Comparison of ENCODE assay signal across 32 cellular contexts in the genomic region with DNA sequence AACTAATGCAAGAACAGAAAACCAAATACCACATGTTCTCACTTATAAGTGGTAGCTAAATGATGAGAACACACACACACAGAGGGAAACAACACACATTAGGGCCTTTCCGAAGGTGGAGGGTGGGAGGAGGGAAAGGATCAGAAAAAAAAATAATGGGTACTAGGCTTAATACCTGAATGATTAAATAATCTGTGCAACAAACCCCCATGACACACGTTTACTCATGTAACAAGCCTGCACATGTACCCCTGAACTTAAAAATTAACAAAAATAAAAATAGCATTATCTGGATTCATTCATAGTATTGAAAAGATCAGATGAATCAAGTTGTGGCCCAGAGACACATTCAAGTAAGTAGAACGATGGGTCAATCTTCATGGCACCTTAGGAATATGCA.
"Had no signal": no experiment of that assay in that cellular context is flagged by ENCODE, and none has a peak within 500 bp of the region (broad histone marks: within the 10 kb centered on the region; RNA-seq: fewer than 3 reads in every experiment).

No MANE protein-coding gene starts in this region.

- H3K27ac Mint-ChIP-seq: activated B cell treated with CpG ODN at 0.5 μM for 24 hours; activated CD4-positive, alpha-beta memory T cell treated with anti-CD3 and anti-CD28 coated beads, Interleukin-2, amount 10 ng/mL, durations not matched to agents 7 days and 5 days; activated CD4-positive, alpha-beta T cell treated with anti-CD3 and anti-CD28 coated beads for 36 hours; activated CD4-positive, alpha-beta T cell treated with anti-CD3 and anti-CD28 coated beads, Interleukin-2, amount 10 ng/mL, durations not matched to agents 7 days and 5 days; activated naive CD4-positive, alpha-beta T cell treated with anti-CD3 and anti-CD28 coated beads, Interleukin-2, amount 10 ng/mL, durations not matched to agents 7 days and 5 days; activated naive CD4-positive, alpha-beta T cell treated with anti-CD3 and anti-CD28 coated beads, Interleukin-2, amount 50 U/mL, for 72 hours; activated naive CD8-positive, alpha-beta T cell treated with anti-CD3 and anti-CD28 coated beads, Interleukin-2, amount 10 ng/mL, durations not matched to agents 7 days and 5 days; activated T-cell treated with anti-CD3 and anti-CD28 coated beads, Interleukin-2, amount 50 U/mL, for 24 hours; activated T-cell treated with anti-CD3 and anti-CD28 coated beads, Interleukin-2, amount 50 U/mL, for 72 hours; brain; T-helper 2 cell treated with Interferon-gamma antibody and Interleukin-4, amounts not matched to agents 5 μg/mL and 100 μg/mL, for 36 hours had no signal

- H3K9me3 Mint-ChIP-seq: activated B cell treated with CpG ODN at 0.5 μM for 24 hours; activated CD4-positive, alpha-beta memory T cell treated with anti-CD3 and anti-CD28 coated beads, Interleukin-2, amount 10 ng/mL, durations not matched to agents 7 days and 5 days; activated CD4-positive, alpha-beta T cell treated with anti-CD3 and anti-CD28 coated beads, Interleukin-2, amount 10 ng/mL, durations not matched to agents 7 days and 5 days; activated naive CD4-positive, alpha-beta T cell treated with anti-CD3 and anti-CD28 coated beads, Interleukin-2, amount 10 ng/mL, durations not matched to agents 7 days and 5 days; activated naive CD4-positive, alpha-beta T cell treated with anti-CD3 and anti-CD28 coated beads, Interleukin-2, amount 50 U/mL, for 72 hours; activated naive CD8-positive, alpha-beta T cell treated with anti-CD3 and anti-CD28 coated beads, Interleukin-2, amount 10 ng/mL, durations not matched to agents 7 days and 5 days; activated T-cell treated with anti-CD3 and anti-CD28 coated beads, Interleukin-2, amount 50 U/mL, for 24 hours; activated T-cell treated with anti-CD3 and anti-CD28 coated beads, Interleukin-2, amount 50 U/mL, for 72 hours; brain; T-helper 2 cell treated with Interferon-gamma antibody and Interleukin-4, amounts not matched to agents 5 μg/mL and 100 μg/mL, for 36 hours had no signal

- H3K4me3 Mint-ChIP-seq: activated B cell treated with CpG ODN at 0.5 μM for 24 hours; activated CD4-positive, alpha-beta memory T cell treated with anti-CD3 and anti-CD28 coated beads, Interleukin-2, amount 10 ng/mL, durations not matched to agents 7 days and 5 days; activated CD4-positive, alpha-beta T cell treated with anti-CD3 and anti-CD28 coated beads for 36 hours; activated CD4-positive, alpha-beta T cell treated with anti-CD3 and anti-CD28 coated beads, Interleukin-2, amount 10 ng/mL, durations not matched to agents 7 days and 5 days; activated naive CD4-positive, alpha-beta T cell treated with anti-CD3 and anti-CD28 coated beads, Interleukin-2, amount 10 ng/mL, durations not matched to agents 7 days and 5 days; activated naive CD8-positive, alpha-beta T cell treated with anti-CD3 and anti-CD28 coated beads, Interleukin-2, amount 10 ng/mL, durations not matched to agents 7 days and 5 days; activated T-cell treated with anti-CD3 and anti-CD28 coated beads, Interleukin-2, amount 50 U/mL, for 24 hours; activated T-cell treated with anti-CD3 and anti-CD28 coated beads, Interleukin-2, amount 50 U/mL, for 72 hours; brain; T-helper 17 cell; T-helper 2 cell treated with Interferon-gamma antibody and Interleukin-4, amounts not matched to agents 5 μg/mL and 100 μg/mL, for 36 hours had no signal

- H3K79me2 ChIP-seq: hepatocyte had no signal

- DNase-seq: activated B cell treated with CpG ODN at 0.5 μM for 24 hours; activated CD4-positive, alpha-beta memory T cell treated with anti-CD3 and anti-CD28 coated beads, Interleukin-2, amount 10 ng/mL, durations not matched to agents 7 days and 5 days; activated CD4-positive, alpha-beta T cell treated with anti-CD3 and anti-CD28 coated beads for 36 hours; activated CD4-positive, alpha-beta T cell treated with anti-CD3 and anti-CD28 coated beads, Interleukin-2, amount 10 ng/mL, durations not matched to agents 7 days and 5 days; activated CD4-positive, alpha-beta T cell treated with anti-CD3 and anti-CD28 coated beads, Interleukin-2, amount 50 U/mL, for 4 hours; activated CD8-positive, alpha-beta memory T cell treated with anti-CD3 and anti-CD28 coated beads, Interleukin-2, amount 50 U/mL, for 48 hours; activated gamma-delta T cell; activated naive CD4-positive, alpha-beta T cell; activated naive CD4-positive, alpha-beta T cell treated with anti-CD3 and anti-CD28 coated beads, Interleukin-2, amount 10 ng/mL, durations not matched to agents 7 days and 5 days; activated naive CD8-positive, alpha-beta T cell treated with anti-CD3 and anti-CD28 coated beads, Interleukin-2, amount 10 ng/mL, durations not matched to agents 7 days and 5 days; activated T-cell treated with anti-CD3 and anti-CD28 coated beads for 4 hours; activated T-cell treated with anti-CD3 and anti-CD28 coated beads, Interleukin-2, amount 50 U/mL, for 24 hours; activated T-cell treated with anti-CD3 and anti-CD28 coated beads, Interleukin-2, amount 50 U/mL, for 72 hours; caudate nucleus; cerebellar nuclear complex; colonic mucosa; effector CD8-positive, alpha-beta T cell; erythroblast; foreskin melanocyte; heart right ventricle; T-helper 1 cell; T-helper 17 cell; T1000; WERI-Rb-1 had no signal

- H3K4me2 ChIP-seq: hepatocyte had no signal

- H3K27me3 ChIP-seq: ascending aorta, colonic mucosa, esophagus muscularis mucosa, gastroesophageal sphincter, heart right ventricle, hepatocyte had no signal

- H3K4me3 ChIP-seq: ascending aorta, colonic mucosa, esophagus muscularis mucosa, gastroesophageal sphincter, heart right ventricle, hepatocyte had no signal

- H2AFZ ChIP-seq: hepatocyte had no signal

- H3K4me1 ChIP-seq: ascending aorta, colonic mucosa, esophagus muscularis mucosa, gastroesophageal sphincter, heart right ventricle had no signal

- H3K4me1 Mint-ChIP-seq: activated B cell treated with CpG ODN at 0.5 μM for 24 hours; activated CD4-positive, alpha-beta memory T cell treated with anti-CD3 and anti-CD28 coated beads, Interleukin-2, amount 10 ng/mL, durations not matched to agents 7 days and 5 days; activated CD4-positive, alpha-beta T cell treated with anti-CD3 and anti-CD28 coated beads for 36 hours; activated CD4-positive, alpha-beta T cell treated with anti-CD3 and anti-CD28 coated beads, Interleukin-2, amount 10 ng/mL, durations not matched to agents 7 days and 5 days; activated naive CD4-positive, alpha-beta T cell treated with anti-CD3 and anti-CD28 coated beads, Interleukin-2, amount 10 ng/mL, durations not matched to agents 7 days and 5 days; activated naive CD8-positive, alpha-beta T cell treated with anti-CD3 and anti-CD28 coated beads, Interleukin-2, amount 10 ng/mL, durations not matched to agents 7 days and 5 days; brain; T-helper 17 cell had no signal

- H3K36me3 ChIP-seq: ascending aorta, colonic mucosa, esophagus muscularis mucosa, gastroesophageal sphincter, heart right ventricle, WERI-Rb-1 had no signal

- ATAC-seq: activated CD4-positive, alpha-beta T cell treated with anti-CD3 and anti-CD28 coated beads for 36 hours; activated CD4-positive, CD25-positive, alpha-beta regulatory T cell treated with anti-CD3 and anti-CD28 coated beads, Interleukin-2, amount 50 U/mL, for 24 hours; activated naive CD4-positive, alpha-beta T cell treated with anti-CD3 and anti-CD28 coated beads, Interleukin-2, amount 50 U/mL, for 72 hours; activated T-cell treated with anti-CD3 and anti-CD28 coated beads, Interleukin-2, amount 50 U/mL, for 72 hours; gastroesophageal sphincter; heart right ventricle; T-helper 17 cell had no signal

- H3K27ac ChIP-seq: ascending aorta, colonic mucosa, esophagus muscularis mucosa, gastroesophageal sphincter, heart right ventricle, hepatocyte, WERI-Rb-1 had no signal

- H3K36me3 Mint-ChIP-seq: activated naive CD4-positive, alpha-beta T cell treated with anti-CD3 and anti-CD28 coated beads, Interleukin-2, amount 10 ng/mL, durations not matched to agents 7 days and 5 days; activated naive CD4-positive, alpha-beta T cell treated with anti-CD3 and anti-CD28 coated beads, Interleukin-2, amount 50 U/mL, for 72 hours; activated naive CD8-positive, alpha-beta T cell treated with anti-CD3 and anti-CD28 coated beads, Interleukin-2, amount 10 ng/mL, durations not matched to agents 7 days and 5 days; brain had no signal

- H3K27me3 Mint-ChIP-seq: activated B cell treated with CpG ODN at 0.5 μM for 24 hours; activated CD4-positive, alpha-beta memory T cell treated with anti-CD3 and anti-CD28 coated beads, Interleukin-2, amount 10 ng/mL, durations not matched to agents 7 days and 5 days; activated CD4-positive, alpha-beta T cell treated with anti-CD3 and anti-CD28 coated beads for 36 hours; activated CD4-positive, alpha-beta T cell treated with anti-CD3 and anti-CD28 coated beads, Interleukin-2, amount 10 ng/mL, durations not matched to agents 7 days and 5 days; activated naive CD4-positive, alpha-beta T cell treated with anti-CD3 and anti-CD28 coated beads, Interleukin-2, amount 10 ng/mL, durations not matched to agents 7 days and 5 days; activated naive CD8-positive, alpha-beta T cell treated with anti-CD3 and anti-CD28 coated beads, Interleukin-2, amount 10 ng/mL, durations not matched to agents 7 days and 5 days; activated T-cell treated with anti-CD3 and anti-CD28 coated beads, Interleukin-2, amount 50 U/mL, for 24 hours; brain; T-helper 17 cell had no signal

- H3K9me3 ChIP-seq: ascending aorta, colonic mucosa, esophagus muscularis mucosa, gastroesophageal sphincter, heart right ventricle had no signal
